Comparison of ENCODE assay signal across 8 cellular contexts in genomic region chr2:70123051-70123828, GRCh38. TPM values are rescaled to one million over a fixed set of nuclear protein-coding genes. Genes with fewer than 3 reads are reported as not detected.
DNase-seq lines count a peak whose midpoint lies in the region; ATAC-seq and TF ChIP-seq lines count a peak whose summit lies in the region.

No MANE protein-coding gene starts in this region.

- peak overlapping the region; percentile 92 for H3K4me3 Mint-ChIP-seq in activated CD4-positive, alpha-beta memory T cell treated with anti-CD3 and anti-CD28 coated beads for 36 hours

- H3K4me1 Mint-ChIP-seq in activated CD4-positive, alpha-beta memory T cell treated with anti-CD3 and anti-CD28 coated beads for 36 hours (ENCODE audit: low read depth) = peaks cover 58% of the 10 kb centered on the region

- no peaks in the 10 kb centered on the region for H3K27me3 ChIP-seq in prostate gland (replicated peaks; ENCODE audit: insufficient read depth)

- TF ChIP-seq CTCF in prostate gland (IDR thresholded peaks at IDR 0.05) = no peak

- ATAC-seq in Right ventricle myocardium superior (ENCODE audit: poor library complexity) = peak; percentile 61
- no peak for ATAC-seq in HG02884 (IDR thresholded peaks at IDR 0.05; ENCODE audit: unreplicated experiment)
- ATAC-seq in HG02970 (IDR thresholded peaks at IDR 0.05; ENCODE audit: low FRiP score, unreplicated experiment) = no peak
- no peak for ATAC-seq in GM21526 (IDR thresholded peaks at IDR 0.05; ENCODE audit: low FRiP score, unreplicated experiment)

- TF ChIP-seq POLR2A in prostate gland (IDR thresholded peaks at IDR 0.05) = no peak

- H3K36me3 Mint-ChIP-seq in activated CD4-positive, alpha-beta memory T cell treated with anti-CD3 and anti-CD28 coated beads for 36 hours = peaks cover 5% of the 10 kb centered on the region

- H3K4me1 ChIP-seq in prostate gland (replicated peaks) = no peaks in the 10 kb centered on the region

- 56% methylated on average over 20 of the region's 20 CpGs for WGBS in prostate gland

- CTCF ChIA-PET in activated CD4-positive, alpha-beta memory T cell treated with anti-CD3 and anti-CD28 coated beads for 36 hours (lab: Charles Lee) = interaction anchor here (0.6 to 3.0 kb wide), 7 partner anchors 10 to 209 kb away, joined by 3 to 12 read pairs (median 9); no protein-coding TSS in a partner anchor

- no peaks in the 10 kb centered on the region for H3K36me3 ChIP-seq in prostate gland

- no peaks in the 10 kb centered on the region for H3K9me3 Mint-ChIP-seq in activated CD4-positive, alpha-beta memory T cell treated with anti-CD3 and anti-CD28 coated beads for 36 hours

- DNase-seq in activated effector memory CD4-positive, alpha-beta T cell treated with anti-CD3 and anti-CD28 coated beads, Interleukin-2, amount 50 U/mL, for 16 hours = peak; percentile 61
- DNase-seq in activated effector memory CD4-positive, alpha-beta T cell treated with Interleukin-2 at 50 U/mL for 16 hours = no peak
- no peak for DNase-seq in activated CD4-positive, alpha-beta memory T cell treated with anti-CD3 and anti-CD28 coated beads for 36 hours
- DNase-seq in Right ventricle myocardium superior = peak; percentile 64
- DNase-seq in prostate gland (ENCODE audit: low spot score) = peak; percentile 30

- intact Hi-C loops in activated CD4-positive, alpha-beta memory T cell treated with anti-CD3 and anti-CD28 coated beads for 36 hours (cut with micrococcal nuclease) = no loop called here
- intact Hi-C loops in Right ventricle myocardium superior (cut with DNase I) (no loop called here), prostate gland (cut with DNase I) (no loop called here)

- POLR2A ChIA-PET in activated CD4-positive, alpha-beta memory T cell treated with anti-CD3 and anti-CD28 coated beads for 36 hours (lab: Charles Lee) = interaction anchor here (0.7 to 8.6 kb wide), 14 partner anchors 7 to 209 kb away, joined by 3 to 108 read pairs (median 20); partner anchors contain the start of genes MXD1, PCBP1 and SNRPG

- peak overlapping the region; percentile 98 for H3K27ac Mint-ChIP-seq in activated CD4-positive, alpha-beta memory T cell treated with anti-CD3 and anti-CD28 coated beads for 36 hours

- no peaks in the 10 kb centered on the region for H3K9me3 ChIP-seq in prostate gland

- H3K27me3 Mint-ChIP-seq in activated CD4-positive, alpha-beta memory T cell treated with anti-CD3 and anti-CD28 coated beads for 36 hours = no peaks in the 10 kb centered on the region

- H3K4me3 ChIP-seq in prostate gland = no peak overlapping the region

- peak overlapping the region; percentile 94 to 98 for H3K27ac ChIP-seq in prostate gland

RNA-seq across cellular contexts. Expression of gene PCBP1, which starts 36.0 kb away (rescaled TPM):
- 100 to 1,000 TPM; 444 to 449 TPM for total RNA-seq in activated CD4-positive, alpha-beta memory T cell treated with anti-CD3 and anti-CD28 coated beads for 36 hours
- 201 TPM for total RNA-seq in Right ventricle myocardium superior
- total RNA-seq in prostate gland = 100 to 1,000 TPM; 166 to 219 TPM

Comparison
In these comparisons a context has a peak if more than half of its experiments do, and no peak if none do; other contexts are left out.
1. DNase-seq: peak in activated effector memory CD4-positive, alpha-beta T cell treated with anti-CD3 and anti-CD28 coated beads, Interleukin-2, amount 50 U/mL, for 16 hours (single experiment), Right ventricle myocardium superior (single experiment) and prostate gland (single experiment); none in activated effector memory CD4-positive, alpha-beta T cell treated with Interleukin-2 at 50 U/mL for 16 hours (single experiment) and activated CD4-positive, alpha-beta memory T cell treated with anti-CD3 and anti-CD28 coated beads for 36 hours (single experiment).